25 cellular contexts compared by ENCODE assay signal in genomic region chr18:32775628-32776027, GRCh38. TPM values are rescaled to one million over a fixed set of nuclear protein-coding genes. Genes with fewer than 3 reads are reported as not detected.
"Had no signal": no experiment of that assay in that cellular context is flagged by ENCODE, and none has a peak within 500 bp of the region (broad histone marks: within the 10 kb centered on the region; RNA-seq: fewer than 3 reads in every experiment).

No MANE protein-coding gene starts in this region.

- H3K27ac ChIP-seq: colonic mucosa, gastrocnemius medialis, transverse colon, uterus had no signal

- H3K4me3 ChIP-seq: colonic mucosa, gastrocnemius medialis, heart left ventricle, lung, transverse colon, uterus had no signal

- H3K9me3 ChIP-seq: colonic mucosa, gastrocnemius medialis, heart left ventricle, transverse colon, uterus had no signal

- H3K36me3 ChIP-seq: colonic mucosa, gastrocnemius medialis, heart left ventricle, transverse colon, uterus had no signal

- ATAC-seq: activated CD8-positive, alpha-beta T cell treated with anti-CD3 and anti-CD28 coated beads, Interleukin-2, amount 10 ng/mL, durations not matched to agents 7 days and 5 days; activated naive CD8-positive, alpha-beta T cell treated with anti-CD3 and anti-CD28 coated beads, Interleukin-2, amount 50 U/mL, for 24 hours; gastrocnemius medialis; left lobe of liver had no signal

- DNase-seq: activated CD4-positive, alpha-beta T cell treated with anti-CD3 and anti-CD28 coated beads, Interleukin-2, amount 10 ng/mL, durations not matched to agents 24 days and 14 days; activated CD8-positive, alpha-beta T cell treated with anti-CD3 and anti-CD28 coated beads, Interleukin-2, amount 10 ng/mL, durations not matched to agents 7 days and 5 days; activated effector memory CD4-positive, alpha-beta T cell treated with Interleukin-2 at 50 U/mL for 16 hours; activated naive CD4-positive, alpha-beta T cell treated with anti-CD3 and anti-CD28 coated beads, Interleukin-2, amount 10 ng/mL, durations not matched to agents 7 days and 5 days; activated naive CD8-positive, alpha-beta T cell treated with anti-CD3 and anti-CD28 coated beads, Interleukin-2, amount 50 U/mL, for 24 hours; activated T-cell treated with anti-CD3 and anti-CD28 coated beads, Interleukin-2, amount 50 U/mL, for 48 hours; anterior cingulate cortex; central memory CD4-positive, alpha-beta T cell; colonic mucosa; gastrocnemius medialis; heart left ventricle; kidney; midbrain; nephron progenitor cell; occipital lobe; retina; stimulated activated CD4-positive, alpha-beta T cell treated with anti-CD3 and anti-CD28 coated beads, Interleukin-12 subunit alpha, Interleukin-12 subunit beta, amount 100 ng/mL, for 4 hours; stimulated activated CD4-positive, alpha-beta T cell treated with anti-CD3 and anti-CD28 coated beads, Interleukin-2, amount 100 ng/mL, for 24 hours; stimulated activated naive CD4-positive, alpha-beta T cell treated with Interleukin-2 at 50 U/mL for 16 hours; T1000; transverse colon; uterus had no signal

- H3K27me3 ChIP-seq: uterus had no signal

RNA-seq across cellular contexts. Expression of gene KLHL14, which starts 2.8 kb away (rescaled TPM):
- total RNA-seq: activated CD4-positive, alpha-beta T cell treated with anti-CD3 and anti-CD28 coated beads, Interleukin-2, amount 10 ng/mL, durations not matched to agents 24 days and 14 days; activated CD8-positive, alpha-beta T cell treated with anti-CD3 and anti-CD28 coated beads, Interleukin-2, amount 10 ng/mL, durations not matched to agents 7 days and 5 days; left lobe of liver; myocyte had no signal
